ENCODE assay signal across 8 cellular contexts in genomic region chr4:76212851-76213414, GRCh38. TPM values are rescaled to one million over a fixed set of nuclear protein-coding genes. Genes with fewer than 3 reads are reported as not detected.
DNase-seq lines count a peak whose midpoint lies in the region; ATAC-seq and TF ChIP-seq lines count a peak whose summit lies in the region.

No MANE protein-coding gene starts in this region.

- TF ChIP-seq CTCF in GM06990 (IDR thresholded peaks at IDR 0.05; ENCODE audit: insufficient read depth, low read length, poor library complexity, severe bottlenecking) (no peak), foreskin fibroblast (IDR thresholded peaks at IDR 0.05; ENCODE audit: low read depth, low read length) (no peak), omental fat pad (IDR thresholded peaks at IDR 0.05) (no peak)

- H3K27ac Mint-ChIP-seq in activated T-cell treated with anti-CD3 and anti-CD28 coated beads, Interleukin-2, amount 50 U/mL, for 72 hours, result peak overlapping the region; percentile 11

- peak; percentile 24 to 41 for ATAC-seq in activated T-cell treated with anti-CD3 and anti-CD28 coated beads, Interleukin-2, amount 50 U/mL, for 72 hours (replicated peaks in 1 of 2)
- peak; percentile 34 for ATAC-seq in omental fat pad (ENCODE audit: low FRiP score)
- ATAC-seq in GM21737 (IDR thresholded peaks at IDR 0.05; ENCODE audit: unreplicated experiment), result no peak

- H3K4me3 Mint-ChIP-seq in activated T-cell treated with anti-CD3 and anti-CD28 coated beads, Interleukin-2, amount 50 U/mL, for 72 hours, result peak overlapping the region; percentile 78

- no peaks in the 10 kb centered on the region; the same call in 1 of the 2 replicates for H3K27me3 ChIP-seq in GM06990 (replicated peaks; ENCODE audit: control insufficient read depth, insufficient read depth, low read length)

- no peak for DNase-seq in GM06990 (ENCODE audit: extremely low read depth, insufficient read length)
- peak; percentile 28 for DNase-seq in LoVo (ENCODE audit: low spot score)
- peak; percentile 47 to 56 for DNase-seq in activated T-cell treated with anti-CD3 and anti-CD28 coated beads, Interleukin-2, amount 50 U/mL, for 72 hours
- peak in 1 of 2 donors; percentile 49 for DNase-seq in foreskin fibroblast
- no peak for DNase-seq in omental fat pad (ENCODE audit: low spot score)
- no peak for DNase-seq in AML-193 (lab: John Stamatoyannopoulos, UW)
- DNase-seq in NK-92 treated with Interleukin-12 subunit alpha and Interleukin-12 subunit beta, amount 100 ng/mL, for 24 hours (lab: John Stamatoyannopoulos, UW), result no peak

- H3K27me3 Mint-ChIP-seq in activated T-cell treated with anti-CD3 and anti-CD28 coated beads, Interleukin-2, amount 50 U/mL, for 72 hours (ENCODE audit: low read depth), result no peaks in the 10 kb centered on the region

- peaks cover 0 to 3% of the 10 kb centered on the region in 2 donors for H3K36me3 Mint-ChIP-seq in activated T-cell treated with anti-CD3 and anti-CD28 coated beads, Interleukin-2, amount 50 U/mL, for 72 hours (ENCODE audit: insufficient read depth in 2 of 2)

- H3K36me3 ChIP-seq in GM06990 (ENCODE audit: control insufficient read depth, insufficient read depth, low read length), result 0 out of 2 replicates have a peak, but pooled peaks cover 2% of the 10 kb centered on the region

- no peaks in the 10 kb centered on the region for H3K9me3 Mint-ChIP-seq in activated T-cell treated with anti-CD3 and anti-CD28 coated beads, Interleukin-2, amount 50 U/mL, for 72 hours

- H3K4me3 ChIP-seq in GM06990 (replicated peaks; ENCODE audit: low read depth, low read length) (peak overlapping the region; percentile 70), foreskin fibroblast (ENCODE audit: low read depth in 1 of 2, low read length in 2 of 2) (peak overlapping the region; percentile 68 to 75)

- peaks cover 31% of the 10 kb centered on the region for H3K4me1 Mint-ChIP-seq in activated T-cell treated with anti-CD3 and anti-CD28 coated beads, Interleukin-2, amount 50 U/mL, for 72 hours (ENCODE audit: low read depth)

RNA-seq across cellular contexts. Expression of gene SCARB2, which starts 0.7 kb away (rescaled TPM):
- 1 to 10 TPM; 5.1 to 8.1 TPM for total RNA-seq in activated T-cell treated with anti-CD3 and anti-CD28 coated beads, Interleukin-2, amount 50 U/mL, for 72 hours
- total RNA-seq in omental fat pad, result 100 to 1,000 TPM; 106 to 174 (median 172) TPM

RNA-seq across cellular contexts. Expression of gene FAM47E, which starts 38.6 kb away (rescaled TPM):
- not detected for total RNA-seq in activated T-cell treated with anti-CD3 and anti-CD28 coated beads, Interleukin-2, amount 50 U/mL, for 72 hours
- 1 to 10 TPM; 1.7 to 7.8 (median 3.1) TPM for total RNA-seq in omental fat pad

Comparison
In these comparisons a context has a peak if more than half of its experiments do, and no peak if none do; other contexts are left out.
1. DNase-seq: peak in LoVo (single experiment) and activated T-cell treated with anti-CD3 and anti-CD28 coated beads, Interleukin-2, amount 50 U/mL, for 72 hours (2 of 2); none in GM06990 (single experiment), omental fat pad (single experiment), AML-193 (0 of 2) and NK-92 treated with Interleukin-12 subunit alpha and Interleukin-12 subunit beta, amount 100 ng/mL, for 24 hours (single experiment).
2. RNA of gene SCARB2, which starts 0.7 kb away (total RNA-seq): 106 to 174 TPM in omental fat pad; 5.1 to 8.1 TPM in activated T-cell treated with anti-CD3 and anti-CD28 coated beads, Interleukin-2, amount 50 U/mL, for 72 hours; every median in the first group is over 10 times any median in the second.